Comparison of ENCODE assay signal across 15 cellular contexts in the genomic region with DNA sequence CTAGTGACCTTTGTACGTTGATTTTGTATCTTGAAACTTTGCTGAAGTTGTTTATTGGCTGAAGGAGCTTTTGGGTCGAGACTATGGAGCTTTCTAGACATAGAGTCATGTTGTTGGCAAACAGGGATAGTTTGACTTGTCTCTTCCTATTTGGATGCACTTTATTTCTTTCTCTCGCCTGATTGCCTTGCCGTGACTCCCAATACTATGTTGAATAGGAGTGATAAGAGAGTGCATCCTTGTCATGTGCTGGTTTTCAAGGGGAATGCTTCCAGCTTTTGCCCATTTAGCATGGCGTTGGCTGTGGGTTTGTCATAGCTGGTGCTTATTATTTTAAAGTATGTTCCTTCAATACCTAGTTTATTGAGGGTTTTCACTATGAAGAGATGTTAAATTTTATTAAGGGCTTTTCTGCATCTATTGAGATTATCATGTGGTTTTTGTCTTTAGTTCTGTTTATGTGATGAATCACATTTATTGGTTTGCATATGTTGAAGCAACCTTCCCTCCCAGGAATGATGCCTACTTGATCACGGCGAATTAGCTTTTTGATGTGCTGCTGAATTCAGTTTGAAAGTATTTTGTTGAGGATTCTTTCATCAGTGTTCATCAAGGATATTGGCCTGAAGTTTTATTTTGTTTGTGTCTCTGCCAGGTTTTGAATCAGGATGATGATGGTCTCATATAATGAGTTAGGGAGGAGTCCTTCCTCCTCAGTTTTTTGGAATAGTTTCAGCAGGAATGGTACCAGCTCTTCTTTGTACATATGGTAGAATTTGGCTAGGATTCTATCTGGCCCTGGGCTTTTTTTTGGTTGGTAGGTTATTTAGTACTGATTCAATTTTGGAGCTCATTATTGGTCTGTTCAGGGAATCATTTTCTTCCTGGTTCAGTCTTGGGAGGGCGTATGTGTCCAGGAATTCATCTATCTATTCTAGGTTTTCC.
DNase-seq lines count a peak whose midpoint lies in the region; ATAC-seq and TF ChIP-seq lines count a peak whose summit lies in the region.
"Had no signal": no experiment of that assay in that cellular context is flagged by ENCODE, and none has a peak within 500 bp of the region (broad histone marks: within the 10 kb centered on the region; RNA-seq: fewer than 3 reads in every experiment).

No MANE protein-coding gene starts in this region.

- peak overlapping the region; percentile 64 for H3K9ac ChIP-seq in PC-3 (ENCODE audit: low read length)
- no peak overlapping the region for H3K9ac ChIP-seq in parathyroid adenoma
- H3K9ac ChIP-seq: KMS-11 had no signal

- H4K20me1 ChIP-seq in PC-3 (ENCODE audit: low read length), result no peaks in the 10 kb centered on the region

- DNase-seq in ELR (ENCODE audit: low read depth), result peak; percentile 86
- peak; percentile 92 for DNase-seq in PC-3
- DNase-seq in epithelial cell of proximal tubule (ENCODE audit: low read depth), result peak; percentile 10
- DNase-seq in NCI-H1436 treated with DMSO at 0.1 percent for 48 hours (lab: John Stamatoyannopoulos, UW), result no peak
- DNase-seq in coronary artery (ENCODE audit: low spot score), result no peak
- no peak for DNase-seq in activated CD4-positive, alpha-beta T cell treated with anti-CD3 and anti-CD28 coated beads, Interleukin-2, amount 50 U/mL, for 1 hour
- DNase-seq in ovary, result no peak
- DNase-seq: activated CD4-positive, alpha-beta T cell treated with anti-CD3 and anti-CD28 coated beads for 4 hours; CD4-positive, alpha-beta T cell; dorsolateral prefrontal cortex; NCI-H526; posterior cingulate gyrus; stimulated activated CD4-positive, alpha-beta T cell treated with anti-CD3 and anti-CD28 coated beads, Interleukin-2, amount 100 ng/mL, for 24 hours had no signal

- TF ChIP-seq EP300 in ovary (IDR thresholded peaks at IDR 0.05), result no peak

- no peak for TF ChIP-seq POLR2A in ovary (IDR thresholded peaks at IDR 0.05)

- TF ChIP-seq CTCF in PC-3 (conservative IDR thresholded peaks at IDR 0.05; ENCODE audit: low read depth, low read length) (no peak), epithelial cell of proximal tubule (conservative IDR thresholded peaks at IDR 0.05; ENCODE audit: low read depth, low read length) (no peak), parathyroid adenoma (IDR thresholded peaks at IDR 0.05) (no peak), coronary artery (IDR thresholded peaks at IDR 0.05) (no peak), ovary (IDR thresholded peaks at IDR 0.05) (no peak)

- H3K4me1 ChIP-seq in PC-3 (ENCODE audit: insufficient read depth, low read length) (peaks cover 62% of the 10 kb centered on the region), parathyroid adenoma (peaks cover 12% of the 10 kb centered on the region), ovary (ENCODE audit: insufficient read depth) (no peaks in the 10 kb centered on the region)

- POLR2A ChIA-PET in PC-3 (lab: Charles Lee; ENCODE audit: unreplicated experiment), result interaction anchor here (0.5 kb wide), 1 partner anchor 43 kb away, joined by 8 read pairs; no protein-coding TSS in a partner anchor

- H3K9me3 ChIP-seq in PC-3 (ENCODE audit: low read length), result no peaks in the 10 kb centered on the region
- H3K9me3 ChIP-seq in parathyroid adenoma (ENCODE audit: control insufficient read depth, low read length), result peaks cover 3% of the 10 kb centered on the region
- no peaks in the 10 kb centered on the region for H3K9me3 ChIP-seq in ovary

- ATAC-seq in PC-3, result peak; percentile 46

- H3K27me3 ChIP-seq in PC-3 (ENCODE audit: low read length) (no peaks in the 10 kb centered on the region), parathyroid adenoma (ENCODE audit: control insufficient read depth, insufficient read depth, low read length) (no peaks in the 10 kb centered on the region), ovary (no peaks in the 10 kb centered on the region)
- H3K27me3 ChIP-seq: dorsolateral prefrontal cortex had no signal

- H3K36me3 ChIP-seq in PC-3 (ENCODE audit: low read depth, low read length) (no peaks in the 10 kb centered on the region), parathyroid adenoma (ENCODE audit: control insufficient read depth, insufficient read depth, low read length) (no peaks in the 10 kb centered on the region), ovary (no peaks in the 10 kb centered on the region)

- no peaks in the 10 kb centered on the region for H3K9me2 ChIP-seq in PC-3 (replicated peaks; ENCODE audit: low read length)

- intact Hi-C loops in PC-3 (cut with micrococcal nuclease), result loop anchor here (1.0 to 10.0 kb wide), 7 partner anchors 44 to 1302 kb away; a partner anchor contains a TSS
- intact Hi-C loops in ovary (cut with DNase I), result no loop called here

- H3K79me2 ChIP-seq in PC-3 (ENCODE audit: low read length) (no peaks in the 10 kb centered on the region), parathyroid adenoma (no peaks in the 10 kb centered on the region)

- peaks cover 9% of the 10 kb centered on the region for H3F3A ChIP-seq in PC-3 (ENCODE audit: low read length, unreplicated experiment)

- CTCF ChIA-PET in PC-3 (lab: Charles Lee), result interaction anchor here (0.8 kb wide), 1 partner anchor 207 kb away, joined by 3 read pairs; no protein-coding TSS in a partner anchor

- peak overlapping the region; percentile 71 for H3K4me2 ChIP-seq in PC-3 (ENCODE audit: low read length)
- H3K4me2 ChIP-seq in parathyroid adenoma (ENCODE audit: low read length), result no peak overlapping the region
- H3K4me2 ChIP-seq: KMS-11 had no signal

- H3K27ac ChIP-seq in PC-3 (ENCODE audit: low read length) (peak overlapping the region; percentile 96), parathyroid adenoma (peak overlapping the region; percentile 2), coronary artery (no peak overlapping the region), ovary (no peak overlapping the region)
- H3K27ac ChIP-seq: dorsolateral prefrontal cortex, KMS-11 had no signal

- TSS peak; percentile 18 for BruUV-seq in PC-3 (replicated peaks; lab: Mats Ljungman, UMichigan)

- H3K4me3 ChIP-seq in PC-3 (ENCODE audit: low read length), result peak overlapping the region; percentile 33; the same call in 1 of the 2 replicates
- no peak overlapping the region for H3K4me3 ChIP-seq in epithelial cell of proximal tubule (ENCODE audit: low read depth, low read length)
- H3K4me3 ChIP-seq in parathyroid adenoma (ENCODE audit: low read depth, low read length), result no peak overlapping the region
- no peak overlapping the region for H3K4me3 ChIP-seq in coronary artery
- H3K4me3 ChIP-seq in ovary, result no peak overlapping the region
- H3K4me3 ChIP-seq: dorsolateral prefrontal cortex had no signal

- WGBS in ovary, 3 donors, result 42 to 45% (median 44%) methylated on average over 8 of the region's 8 CpGs

- H2AFZ ChIP-seq in PC-3 (ENCODE audit: low read length), result peak overlapping the region; percentile 37; the same call in 1 of the 2 replicates
- no peak overlapping the region for H2AFZ ChIP-seq in parathyroid adenoma

Comparison
In these comparisons a context has a peak if more than half of its experiments do, and no peak if none do; other contexts are left out.
1. DNase-seq: peak in ELR (single experiment), PC-3 (single experiment) and epithelial cell of proximal tubule (single experiment); none in NCI-H1436 treated with DMSO at 0.1 percent for 48 hours (single experiment), coronary artery (single experiment), activated CD4-positive, alpha-beta T cell treated with anti-CD3 and anti-CD28 coated beads, Interleukin-2, amount 50 U/mL, for 1 hour (single experiment) and ovary (0 of 5).
2. H3K27ac ChIP-seq: peak in PC-3 (single experiment) and parathyroid adenoma (single experiment); none in coronary artery (0 of 2) and ovary (0 of 2).